Comparison of ENCODE assay signal across 23 cellular contexts in the genomic region with DNA sequence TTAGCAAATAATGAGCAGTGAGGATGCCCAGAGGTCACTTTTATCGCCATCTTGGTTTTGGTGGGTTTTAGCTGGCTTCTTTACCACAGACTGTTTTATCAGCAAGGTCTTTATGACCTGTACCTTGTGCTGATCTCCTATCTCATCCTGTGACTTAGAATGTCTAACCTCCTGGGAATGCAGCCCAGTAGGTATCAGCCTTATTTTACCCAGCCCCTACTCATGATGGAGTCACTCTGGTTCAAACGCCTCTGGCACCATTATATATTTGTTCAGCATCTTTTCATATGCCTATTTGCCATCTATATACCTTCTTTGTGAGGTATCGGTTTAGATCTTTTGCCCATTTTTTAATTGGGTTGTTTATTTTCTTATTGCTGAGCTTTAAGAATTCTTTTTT.
"Had no signal": no experiment of that assay in that cellular context is flagged by ENCODE, and none has a peak within 500 bp of the region (broad histone marks: within the 10 kb centered on the region; RNA-seq: fewer than 3 reads in every experiment).

No MANE protein-coding gene starts in this region.

- H3K4me1 ChIP-seq: ascending aorta, esophagus squamous epithelium had no signal

- DNase-seq: activated CD4-positive, alpha-beta memory T cell treated with anti-CD3 and anti-CD28 coated beads for 36 hours; activated CD4-positive, alpha-beta T cell treated with anti-CD3 and anti-CD28 coated beads for 36 hours; activated CD4-positive, alpha-beta T cell treated with anti-CD3 and anti-CD28 coated beads, Interleukin-2, amount 10 ng/mL, durations not matched to agents 24 days and 14 days; activated CD4-positive, CD25-positive, alpha-beta regulatory T cell; activated CD4-positive, CD25-positive, alpha-beta regulatory T cell treated with anti-CD3 and anti-CD28 coated beads, Interleukin-2, amount 50 U/mL, for 72 hours; activated CD8-positive, alpha-beta memory T cell treated with anti-CD3 and anti-CD28 coated beads, Interleukin-2, amount 50 U/mL, for 48 hours; activated gamma-delta T cell; activated naive CD4-positive, alpha-beta T cell; activated naive CD4-positive, alpha-beta T cell treated with anti-CD3 and anti-CD28 coated beads, Interleukin-2, amount 10 ng/mL, durations not matched to agents 7 days and 5 days; activated naive CD8-positive, alpha-beta T cell treated with anti-CD3 and anti-CD28 coated beads, Interleukin-2, amount 10 ng/mL, durations not matched to agents 7 days and 5 days; activated T-cell treated with anti-CD3 and anti-CD28 coated beads for 4 hours; activated T-cell treated with anti-CD3 and anti-CD28 coated beads, Interleukin-2, amount 50 U/mL, for 24 hours; activated T-cell treated with anti-CD3 and anti-CD28 coated beads, Interleukin-2, amount 50 U/mL, for 72 hours; caudate nucleus; cortex of kidney; dermis blood vessel endothelial cell; effector CD8-positive, alpha-beta T cell; esophagus squamous epithelium; head of caudate nucleus; T-helper 1 cell; T-helper 2 cell had no signal

- H3K4me3 ChIP-seq: ascending aorta, esophagus squamous epithelium had no signal

- H3K27me3 ChIP-seq: ascending aorta, esophagus squamous epithelium had no signal

- H3K9me3 ChIP-seq: ascending aorta, esophagus squamous epithelium had no signal

- ATAC-seq: activated CD4-positive, alpha-beta T cell treated with anti-CD3 and anti-CD28 coated beads for 36 hours; activated naive CD4-positive, alpha-beta T cell treated with anti-CD3 and anti-CD28 coated beads, Interleukin-2, amount 50 U/mL, for 72 hours; activated T-cell treated with anti-CD3 and anti-CD28 coated beads, Interleukin-2, amount 50 U/mL, for 72 hours had no signal

- H3K27ac ChIP-seq: ascending aorta, esophagus squamous epithelium had no signal

- H3K36me3 ChIP-seq: ascending aorta, esophagus squamous epithelium had no signal
